In genomic region chr21:38326429-38326828, GRCh38 we compare ENCODE assay signal across 18 cellular contexts.
A peak's percentile ranks its signal among the peaks of the same experiment; 100 is the strongest.
DNase-seq lines count a peak whose midpoint lies in the region; ATAC-seq and TF ChIP-seq lines count a peak whose summit lies in the region.
"Had no signal": no experiment of that assay in that cellular context is flagged by ENCODE, and none has a peak within 500 bp of the region (broad histone marks: within the 10 kb centered on the region; RNA-seq: fewer than 3 reads in every experiment).

No MANE protein-coding gene starts in this region.

- H3K36me3 Mint-ChIP-seq in activated CD4-positive, alpha-beta T cell treated with anti-CD3 and anti-CD28 coated beads, Interleukin-2, amount 10 ng/mL, durations not matched to agents 24 days and 14 days (ENCODE audit: low read depth) = no peaks in the 10 kb centered on the region
- no peaks in the 10 kb centered on the region for H3K36me3 Mint-ChIP-seq in type B pancreatic cell

- no peaks in the 10 kb centered on the region for H3K27me3 Mint-ChIP-seq in activated CD4-positive, alpha-beta T cell treated with anti-CD3 and anti-CD28 coated beads, Interleukin-2, amount 10 ng/mL, durations not matched to agents 24 days and 14 days
- peaks cover 3% of the 10 kb centered on the region for H3K27me3 Mint-ChIP-seq in type B pancreatic cell

- no peak overlapping the region for H3K4me3 ChIP-seq in esophagus (ENCODE audit: low read depth in 1 of 2, low read length in 2 of 2)
- H3K4me3 ChIP-seq: GM12878 had no signal

- H3K9me3 ChIP-seq in esophagus (ENCODE audit: control insufficient read depth in 2 of 2, insufficient read depth in 1 of 2, low read depth in 1 of 2, low read length in 1 of 2) = no peaks in the 10 kb centered on the region

- ATAC-seq in HG03097 (IDR thresholded peaks at IDR 0.05; ENCODE audit: low FRiP score, unreplicated experiment) = no peak
- ATAC-seq in HG02938 (IDR thresholded peaks at IDR 0.05; ENCODE audit: unreplicated experiment) = no peak
- ATAC-seq: GM12878, SK-N-SH treated with all-trans-retinoic acid at 6 μM for 48 hours had no signal

- peaks cover 15% of the 10 kb centered on the region for H3K4me1 Mint-ChIP-seq in activated CD4-positive, alpha-beta T cell treated with anti-CD3 and anti-CD28 coated beads, Interleukin-2, amount 10 ng/mL, durations not matched to agents 24 days and 14 days
- H3K4me1 Mint-ChIP-seq in type B pancreatic cell (ENCODE audit: unreplicated experiment) = peaks cover 23% of the 10 kb centered on the region

- H3K27ac ChIP-seq in esophagus (ENCODE audit: low read depth in 2 of 2, low read length in 1 of 2) = peak overlapping the region; percentile 53 to 56
- H3K27ac ChIP-seq: C4-2B had no signal

- TF ChIP-seq CTCF in type B pancreatic cell (conservative IDR thresholded peaks at IDR 0.05) = no peak

- H3K4me3 Mint-ChIP-seq in activated CD4-positive, alpha-beta T cell treated with anti-CD3 and anti-CD28 coated beads, Interleukin-2, amount 10 ng/mL, durations not matched to agents 24 days and 14 days = no peak overlapping the region
- H3K4me3 Mint-ChIP-seq in type B pancreatic cell = no peak overlapping the region

- H3K9me3 Mint-ChIP-seq in activated CD4-positive, alpha-beta T cell treated with anti-CD3 and anti-CD28 coated beads, Interleukin-2, amount 10 ng/mL, durations not matched to agents 24 days and 14 days = no peaks in the 10 kb centered on the region
- H3K9me3 Mint-ChIP-seq in type B pancreatic cell = no peaks in the 10 kb centered on the region

- H3K27ac Mint-ChIP-seq in activated CD4-positive, alpha-beta T cell treated with anti-CD3 and anti-CD28 coated beads, Interleukin-2, amount 10 ng/mL, durations not matched to agents 24 days and 14 days = peak overlapping the region; percentile 12
- H3K27ac Mint-ChIP-seq in type B pancreatic cell = no peak overlapping the region

- DNase-seq in activated CD4-positive, alpha-beta T cell treated with anti-CD3 and anti-CD28 coated beads, Interleukin-2, amount 10 ng/mL, durations not matched to agents 24 days and 14 days = no peak
- no peak for DNase-seq in activated CD4-positive, alpha-beta T cell treated with anti-CD3 and anti-CD28 coated beads for 1 hour
- DNase-seq in mesenteric fat pad (ENCODE audit: low spot score) (peak; percentile 1), type B pancreatic cell (ENCODE audit: extremely low spot score, unreplicated experiment) (no peak)
- DNase-seq in activated CD8-positive, alpha-beta memory T cell treated with anti-CD3 and anti-CD28 coated beads for 24 hours = no peak
- DNase-seq: DMS 273 treated with DMSO at 0.1 percent for 48 hours, GDM1, HCEC 1CT, KG1, NCI-H1105 treated with DMSO at 0.1 percent for 48 hours, NCI-H1930, NCI-H510A had no signal

- no peaks in the 10 kb centered on the region for H3K27me3 ChIP-seq in esophagus (ENCODE audit: control insufficient read depth in 1 of 2, insufficient read depth in 2 of 2, low read length in 2 of 2)

- H3K4me1 ChIP-seq in esophagus (ENCODE audit: control insufficient read depth in 2 of 2, insufficient read depth in 2 of 2, low read length in 1 of 2) = peaks cover 0 to 3% of the 10 kb centered on the region in 2 donors

- WGBS in esophagus, 2 donors = 60 to 70% methylated on average over 4 of the region's 4 CpGs

- no peaks in the 10 kb centered on the region for H3K36me3 ChIP-seq in esophagus (ENCODE audit: control insufficient read depth in 2 of 2, insufficient read depth in 2 of 2, low read length in 1 of 2)

- intact Hi-C loops in activated CD4-positive, alpha-beta T cell treated with anti-CD3 and anti-CD28 coated beads, Interleukin-2, amount 10 ng/mL, durations not matched to agents 24 days and 14 days (cut with micrococcal nuclease) = no loop called here
